In the genomic region with DNA sequence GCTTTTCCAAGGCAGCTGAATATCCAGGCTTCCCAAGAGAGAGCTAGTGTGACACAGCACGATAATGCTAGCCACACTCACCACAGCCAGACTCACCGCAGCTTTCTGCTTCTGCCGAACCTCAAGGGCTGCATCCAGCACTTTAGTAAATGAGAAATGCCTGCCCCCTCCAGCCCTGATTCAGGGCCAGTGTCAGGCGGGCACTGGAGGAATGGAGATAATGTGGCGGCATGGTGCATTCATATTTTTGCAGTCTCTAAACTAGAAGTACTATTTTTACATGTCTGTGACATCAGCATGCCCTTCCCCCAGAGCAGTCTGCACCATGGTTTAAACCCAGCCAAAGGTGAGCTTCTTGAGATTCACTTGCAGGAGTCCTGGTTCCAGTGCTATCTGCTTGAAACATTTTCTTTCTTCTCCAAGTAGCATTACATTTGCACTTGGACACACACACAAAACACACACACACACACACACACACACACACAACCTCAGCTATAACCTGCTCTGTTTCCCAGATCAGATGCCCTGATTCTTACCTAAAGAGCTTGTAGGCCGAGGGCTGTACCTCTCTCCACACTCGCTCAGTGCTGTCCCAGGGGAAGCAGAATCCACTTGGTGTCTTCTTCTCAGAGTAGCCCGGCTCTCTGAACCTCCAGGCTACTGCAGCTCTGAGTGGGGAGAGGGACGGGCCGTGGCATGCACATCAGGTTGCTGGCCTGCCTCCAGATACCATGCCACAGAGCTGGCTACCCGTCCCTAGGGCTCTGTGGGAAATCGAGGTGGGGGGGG, we compare ENCODE assay signal across 9 cellular contexts. TPM values are rescaled to one million over a fixed set of nuclear protein-coding genes. Genes with fewer than 3 reads are reported as not detected.
DNase-seq lines count a peak whose midpoint lies in the region; ATAC-seq lines count a peak whose summit lies in the region.
"Had no signal": no experiment of that assay in that cellular context is flagged by ENCODE, and none has a peak within 500 bp of the region (broad histone marks: within the 10 kb centered on the region; RNA-seq: fewer than 3 reads in every experiment).

FGF1 (minus strand) TSS at position 673 of the 792 bp plus-strand sequence. CDS start 71,963 bp downstream, outside the sequence.

- H3K4me3 Mint-ChIP-seq in naive thymus-derived CD4-positive, alpha-beta T cell, result peak within 1 kb of the TSS in 1 of 10 donors; percentile 42
- no peak within 1 kb of the TSS for H3K4me3 Mint-ChIP-seq in activated CD4-positive, alpha-beta memory T cell treated with anti-CD3 and anti-CD28 coated beads for 36 hours
- H3K4me3 Mint-ChIP-seq: activated naive CD4-positive, alpha-beta T cell treated with anti-CD3 and anti-CD28 coated beads for 36 hours had no signal

- no peaks in the 10 kb centered on the region for H3K4me1 Mint-ChIP-seq in naive thymus-derived CD4-positive, alpha-beta T cell
- H3K4me1 Mint-ChIP-seq in activated CD4-positive, alpha-beta memory T cell treated with anti-CD3 and anti-CD28 coated beads for 36 hours (ENCODE audit: low read depth), result no peaks in the 10 kb centered on the region

- peaks cover 0 to 10% (median 4%) of the 10 kb centered on the region in 5 donors for H3K27me3 Mint-ChIP-seq in naive thymus-derived CD4-positive, alpha-beta T cell
- peaks cover 6% of the 10 kb centered on the region for H3K27me3 Mint-ChIP-seq in activated CD4-positive, alpha-beta memory T cell treated with anti-CD3 and anti-CD28 coated beads for 36 hours

- H3K4me3 ChIP-seq in naive thymus-derived CD4-positive, alpha-beta T cell (ENCODE audit: low read length), result no peak within 1 kb of the TSS
- H3K4me3 ChIP-seq in aorta (ENCODE audit: low read length in 2 of 2), result no peak within 1 kb of the TSS

- H3K9me3 ChIP-seq in naive thymus-derived CD4-positive, alpha-beta T cell (ENCODE audit: control insufficient read depth in 2 of 3, low read length in 3 of 3), result no peaks in the 10 kb centered on the region
- no peaks in the 10 kb centered on the region for H3K9me3 ChIP-seq in aorta (ENCODE audit: control insufficient read depth, low read length)

- ATAC-seq in esophagus mucosa (peak; percentile 59), aorta (ENCODE audit: low FRiP score) (peak; percentile 70), HG02571 (IDR thresholded peaks at IDR 0.05; ENCODE audit: unreplicated experiment) (no peak)
- ATAC-seq in naive thymus-derived CD4-positive, alpha-beta T cell, result peak; percentile 8

- H3K36me3 Mint-ChIP-seq in naive thymus-derived CD4-positive, alpha-beta T cell, result no peaks in the 10 kb centered on the region
- no peaks in the 10 kb centered on the region for H3K36me3 Mint-ChIP-seq in activated CD4-positive, alpha-beta memory T cell treated with anti-CD3 and anti-CD28 coated beads for 36 hours

- H3K27ac Mint-ChIP-seq in naive thymus-derived CD4-positive, alpha-beta T cell, result no peak within 1 kb of the TSS
- no peak within 1 kb of the TSS for H3K27ac Mint-ChIP-seq in activated CD4-positive, alpha-beta memory T cell treated with anti-CD3 and anti-CD28 coated beads for 36 hours
- H3K27ac Mint-ChIP-seq: activated naive CD4-positive, alpha-beta T cell treated with anti-CD3 and anti-CD28 coated beads for 36 hours had no signal

- DNase-seq in activated CD8-positive, alpha-beta memory T cell treated with anti-CD3 and anti-CD28 coated beads for 24 hours, result peak; percentile 13
- no peak for DNase-seq in activated CD8-positive, alpha-beta memory T cell treated with anti-CD3 and anti-CD28 coated beads, Interleukin-2, amount 50 U/mL, for 4 hours
- DNase-seq in naive thymus-derived CD4-positive, alpha-beta T cell, result no peak
- DNase-seq in aorta, result peak in 1 of 2 donors; percentile 60
- DNase-seq in NCI-H1436 treated with DMSO at 0.1 percent for 48 hours (lab: John Stamatoyannopoulos, UW), result no peak
- DNase-seq in activated CD4-positive, alpha-beta memory T cell treated with anti-CD3 and anti-CD28 coated beads for 36 hours, result no peak
- DNase-seq: activated naive CD4-positive, alpha-beta T cell treated with anti-CD3 and anti-CD28 coated beads for 36 hours had no signal

- CTCF ChIA-PET in naive thymus-derived CD4-positive, alpha-beta T cell (lab: Charles Lee), result interaction anchor here (0.6 kb wide), 2 partner anchors 146 to 1029 kb away, joined by 3 read pairs; no protein-coding TSS in a partner anchor
- CTCF ChIA-PET in activated CD4-positive, alpha-beta memory T cell treated with anti-CD3 and anti-CD28 coated beads for 36 hours (lab: Charles Lee), result interaction anchor here (0.7 to 2.8 kb wide), 4 partner anchors 13 to 32 kb away, joined by 3 to 8 read pairs (median 6); no protein-coding TSS in a partner anchor

- H3K27me3 ChIP-seq in naive thymus-derived CD4-positive, alpha-beta T cell (ENCODE audit: control insufficient read depth in 2 of 2, insufficient read depth in 2 of 2, low read length in 2 of 2), result no peaks in the 10 kb centered on the region
- no peaks in the 10 kb centered on the region for H3K27me3 ChIP-seq in aorta (ENCODE audit: control insufficient read depth in 1 of 2, insufficient read depth in 2 of 2, low read length in 1 of 2)

- no peaks in the 10 kb centered on the region for H3K4me1 ChIP-seq in naive thymus-derived CD4-positive, alpha-beta T cell (ENCODE audit: control insufficient read depth in 2 of 2, insufficient read depth in 2 of 2, low read length in 2 of 2)
- peaks cover 0 to 3% of the 10 kb centered on the region in 2 donors for H3K4me1 ChIP-seq in aorta (ENCODE audit: control insufficient read depth in 1 of 2, insufficient read depth in 2 of 2, low read length in 2 of 2)

- H3K36me3 ChIP-seq in naive thymus-derived CD4-positive, alpha-beta T cell (ENCODE audit: control insufficient read depth in 2 of 3, insufficient read depth in 3 of 3, low read length in 3 of 3), result no peaks in the 10 kb centered on the region
- H3K36me3 ChIP-seq in aorta (ENCODE audit: control insufficient read depth in 1 of 2, insufficient read depth in 2 of 2, low read length in 1 of 2), result no peaks in the 10 kb centered on the region

- intact Hi-C loops in naive thymus-derived CD4-positive, alpha-beta T cell (cut with micrococcal nuclease), result no loop called here
- intact Hi-C loops in aorta (cut with DNase I), result no loop called here
- intact Hi-C loops in activated CD4-positive, alpha-beta memory T cell treated with anti-CD3 and anti-CD28 coated beads for 36 hours (cut with micrococcal nuclease), result no loop called here

- POLR2A ChIA-PET in naive thymus-derived CD4-positive, alpha-beta T cell (lab: Charles Lee), result no interaction called here
- POLR2A ChIA-PET in activated CD4-positive, alpha-beta memory T cell treated with anti-CD3 and anti-CD28 coated beads for 36 hours (lab: Charles Lee), result interaction anchor here (0.9 kb wide), 1 partner anchor 14 kb away, joined by 5 read pairs; no protein-coding TSS in a partner anchor

- WGBS in aorta, 2 donors, result 4 to 9% methylated on average over 12 of the region's 12 CpGs

- H3K27ac ChIP-seq in naive thymus-derived CD4-positive, alpha-beta T cell (ENCODE audit: low read depth, low read length), result no peak within 1 kb of the TSS
- peak within 1 kb of the TSS; percentile 74 to 91 for H3K27ac ChIP-seq in aorta (ENCODE audit: low read depth in 1 of 2, low read length in 2 of 2)

- no peaks in the 10 kb centered on the region for H3K9me3 Mint-ChIP-seq in naive thymus-derived CD4-positive, alpha-beta T cell
- H3K9me3 Mint-ChIP-seq in activated CD4-positive, alpha-beta memory T cell treated with anti-CD3 and anti-CD28 coated beads for 36 hours, result no peaks in the 10 kb centered on the region
- H3K9me3 Mint-ChIP-seq: activated naive CD4-positive, alpha-beta T cell treated with anti-CD3 and anti-CD28 coated beads for 36 hours had no signal

RNA-seq across cellular contexts. Expression of gene FGF1, which starts in this region (rescaled TPM):
- 0.88 TPM for total RNA-seq in esophagus mucosa
- not detected for total RNA-seq in naive thymus-derived CD4-positive, alpha-beta T cell
- not detected for polyA plus RNA-seq in naive thymus-derived CD4-positive, alpha-beta T cell
- 10 to 100 TPM; 24.4 to 25.6 TPM for total RNA-seq in aorta
- polyA plus RNA-seq in aorta, result 10 to 100 TPM; 19.8 to 44.2 TPM
- total RNA-seq in activated CD4-positive, alpha-beta memory T cell treated with anti-CD3 and anti-CD28 coated beads for 36 hours, result not detected
- total RNA-seq: activated naive CD4-positive, alpha-beta T cell treated with anti-CD3 and anti-CD28 coated beads for 36 hours had no signal

Comparison
In these comparisons a context has a peak if more than half of its experiments do, and no peak if none do; other contexts are left out.
1. RNA of gene FGF1 (total RNA-seq): 24.4 to 25.6 TPM in aorta; 0.88 TPM in esophagus mucosa (single experiment), not detected in naive thymus-derived CD4-positive, alpha-beta T cell and not detected in activated CD4-positive, alpha-beta memory T cell treated with anti-CD3 and anti-CD28 coated beads for 36 hours; every median in the first group is over 10 times any median in the second.
2. RNA of gene FGF1 (polyA plus RNA-seq): 19.8 to 44.2 TPM in aorta; not detected in naive thymus-derived CD4-positive, alpha-beta T cell; every median in the first group is over 10 times any median in the second.
3. Peak in ATAC-seq in esophagus mucosa; RNA of the gene not detected or under 1 TPM.
4. Peak in ATAC-seq in naive thymus-derived CD4-positive, alpha-beta T cell; RNA of the gene not detected or under 1 TPM.